In genomic region chr7:18693401-18693800, GRCh38 we compare ENCODE assay signal across 8 cellular contexts.
DNase-seq lines count a peak whose midpoint lies in the region; ATAC-seq and TF ChIP-seq lines count a peak whose summit lies in the region.

No MANE protein-coding gene starts in this region.

- H3K36me3 ChIP-seq in HCT116 (ENCODE audit: control insufficient read depth in 1 of 2, insufficient read depth in 2 of 2, low read length in 2 of 2) (no peaks in the 10 kb centered on the region), SJCRH30 (no peaks in the 10 kb centered on the region), subcutaneous abdominal adipose tissue (ENCODE audit: control insufficient read depth in 5 of 5, insufficient read depth in 5 of 5, low read length in 5 of 5) (no peaks in the 10 kb centered on the region)

- TF ChIP-seq CTCF in HCT116 (IDR thresholded peaks at IDR 0.05 in 2 of 3, conservative IDR thresholded peaks at IDR 0.05 in 1 of 3; ENCODE audit: borderline replicate concordance in 1 of 3, insufficient read depth in 1 of 3, low read depth in 2 of 3, low read length in 2 of 3) (peak; percentile 38 to 63 (median 53); a peak in 5 of 6 replicates), foreskin keratinocyte (conservative IDR thresholded peaks at IDR 0.05) (peak; percentile 76)

- no peaks in the 10 kb centered on the region for H3K36me3 Mint-ChIP-seq in activated CD4-positive, alpha-beta memory T cell treated with anti-CD3 and anti-CD28 coated beads for 36 hours

- no peaks in the 10 kb centered on the region for H3K4me1 Mint-ChIP-seq in activated CD4-positive, alpha-beta memory T cell treated with anti-CD3 and anti-CD28 coated beads for 36 hours (ENCODE audit: low read depth)

- H4K20me1 ChIP-seq in HCT116 (ENCODE audit: insufficient read depth): no peaks in the 10 kb centered on the region

- H3K4me3 ChIP-seq in HCT116 (replicated peaks in 1 of 2; ENCODE audit: low read depth in 1 of 2, low read length in 2 of 2): no peak overlapping the region
- H3K4me3 ChIP-seq in SJCRH30: no peak overlapping the region
- H3K4me3 ChIP-seq in subcutaneous abdominal adipose tissue (ENCODE audit: low read depth in 1 of 5, low read length in 5 of 5): no peak overlapping the region

- no peaks in the 10 kb centered on the region for H3K27me3 Mint-ChIP-seq in activated CD4-positive, alpha-beta memory T cell treated with anti-CD3 and anti-CD28 coated beads for 36 hours

- no peaks in the 10 kb centered on the region for H3K9me3 ChIP-seq in HCT116 (ENCODE audit: control insufficient read depth in 1 of 2, insufficient read depth in 1 of 2, low read depth in 1 of 2, low read length in 2 of 2)
- no peaks in the 10 kb centered on the region for H3K9me3 ChIP-seq in SJCRH30 (replicated peaks)
- no peaks in the 10 kb centered on the region for H3K9me3 ChIP-seq in subcutaneous abdominal adipose tissue (ENCODE audit: control insufficient read depth in 5 of 5, low read length in 5 of 5)

- POLR2A ChIA-PET in HCT116 (lab: Charles Lee): no interaction called here
- POLR2A ChIA-PET in activated CD4-positive, alpha-beta memory T cell treated with anti-CD3 and anti-CD28 coated beads for 36 hours (lab: Charles Lee): no interaction called here

- no peaks in the 10 kb centered on the region for H3K4me1 ChIP-seq in HCT116 (ENCODE audit: control insufficient read depth in 1 of 2, insufficient read depth in 2 of 2, low read length in 2 of 2)
- no peaks in the 10 kb centered on the region for H3K4me1 ChIP-seq in SJCRH30
- no peaks in the 10 kb centered on the region for H3K4me1 ChIP-seq in foreskin keratinocyte
- H3K4me1 ChIP-seq in subcutaneous abdominal adipose tissue (ENCODE audit: control insufficient read depth in 5 of 5, insufficient read depth in 5 of 5, low read length in 5 of 5): peaks cover 0 to 6% (median 0%) of the 10 kb centered on the region in 5 donors

- intact Hi-C loops in HCT116 (cut with micrococcal nuclease): loop anchor here (5.0 to 10.0 kb wide), 2 partner anchors 749 to 971 kb away; no protein-coding TSS in a partner anchor
- intact Hi-C loops in activated CD4-positive, alpha-beta memory T cell treated with anti-CD3 and anti-CD28 coated beads for 36 hours (cut with micrococcal nuclease): no loop called here

- H3K4me3 Mint-ChIP-seq in activated CD4-positive, alpha-beta memory T cell treated with anti-CD3 and anti-CD28 coated beads for 36 hours: no peak overlapping the region

- H2AFZ ChIP-seq in HCT116 (ENCODE audit: low read depth, low read length, poor library complexity, severe bottlenecking): peak overlapping the region; percentile 63

- peak; percentile 16 for DNase-seq in HCT116 (ENCODE audit: low read depth, low spot score)
- DNase-seq in SJCRH30: peak; percentile 31 to 69
- peak; percentile 17 to 44 for DNase-seq in foreskin keratinocyte
- DNase-seq in activated T-cell treated with anti-CD3 and anti-CD28 coated beads, Interleukin-2, amount 50 U/mL, for 48 hours: no peak
- no peak for DNase-seq in activated CD4-positive, alpha-beta memory T cell treated with anti-CD3 and anti-CD28 coated beads for 36 hours

- no peaks in the 10 kb centered on the region for H3K79me2 ChIP-seq in HCT116 (ENCODE audit: insufficient read depth, low read length)

- CTCF ChIA-PET in HCT116 (lab: Charles Lee): interaction anchor here (0.8 to 1.3 kb wide), 8 partner anchors 18 to 972 kb away, joined by 3 to 6 read pairs (median 4); no protein-coding TSS in a partner anchor
- CTCF ChIA-PET in activated CD4-positive, alpha-beta memory T cell treated with anti-CD3 and anti-CD28 coated beads for 36 hours (lab: Charles Lee): no interaction called here

- no peaks in the 10 kb centered on the region for H3K9me2 ChIP-seq in HCT116 (ENCODE audit: insufficient read depth)

- no peak overlapping the region for H3K4me2 ChIP-seq in HCT116 (ENCODE audit: low read length)

- BruUV-seq in HCT116 (replicated peaks; lab: Mats Ljungman, UMichigan): no TSS peak

- no peak overlapping the region for H3K27ac ChIP-seq in HCT116 (ENCODE audit: low read depth, low read length)
- H3K27ac ChIP-seq in SJCRH30: no peak overlapping the region
- no peak overlapping the region for H3K27ac ChIP-seq in foreskin keratinocyte
- H3K27ac ChIP-seq in subcutaneous abdominal adipose tissue (ENCODE audit: low read depth, low read length): peak overlapping the region; percentile 51

- ATAC-seq in HCT116: peak; percentile 74
- ATAC-seq in foreskin keratinocyte: peak; percentile 66
- ATAC-seq in GM19035 (IDR thresholded peaks at IDR 0.05; ENCODE audit: unreplicated experiment): no peak
- no peak for ATAC-seq in GM18868 (IDR thresholded peaks at IDR 0.05; ENCODE audit: unreplicated experiment)

- H3K9ac ChIP-seq in HCT116 (ENCODE audit: low read length) (no peak overlapping the region), subcutaneous abdominal adipose tissue (ENCODE audit: low read length in 5 of 5) (no peak overlapping the region)

- no peaks in the 10 kb centered on the region for H3K9me3 Mint-ChIP-seq in activated CD4-positive, alpha-beta memory T cell treated with anti-CD3 and anti-CD28 coated beads for 36 hours

- RAD21 ChIA-PET in HCT116 (lab: Charles Lee; ENCODE audit: low non-redundant PET in 1 of 2, low total read pairs in 2 of 2, uncharacterized antibody in 2 of 2, unreplicated experiment in 2 of 2): no interaction called here

- H3K27me3 ChIP-seq in HCT116 (ENCODE audit: insufficient read depth, low read length): no peaks in the 10 kb centered on the region
- no peaks in the 10 kb centered on the region for H3K27me3 ChIP-seq in SJCRH30
- no peaks in the 10 kb centered on the region for H3K27me3 ChIP-seq in foreskin keratinocyte
- no peaks in the 10 kb centered on the region for H3K27me3 ChIP-seq in subcutaneous abdominal adipose tissue (ENCODE audit: control insufficient read depth in 5 of 5, insufficient read depth in 4 of 5, low read length in 5 of 5)

- peak; percentile 67 for TF ChIP-seq RAD21 in HCT116 (IDR thresholded peaks at IDR 0.05; ENCODE audit: low read depth)

- no peak overlapping the region for H3K27ac Mint-ChIP-seq in activated CD4-positive, alpha-beta memory T cell treated with anti-CD3 and anti-CD28 coated beads for 36 hours

- TF ChIP-seq POLR2A in HCT116 (IDR thresholded peaks at IDR 0.05; ENCODE audit: borderline replicate concordance, extremely low read depth, insufficient read depth, insufficient read length): no peak

TF ChIP-seq in HCT116, 20 proteins besides CTCF, POLR2A, EP300 and RAD21:
- TF ChIP-seq EZH2 (IDR thresholded peaks at IDR 0.05): no peak
- TF ChIP-seq JUND (IDR thresholded peaks at IDR 0.05): no peak
- no peak for TF ChIP-seq MAX (IDR thresholded peaks at IDR 0.05)
- TF ChIP-seq CEBPB (IDR thresholded peaks at IDR 0.05; ENCODE audit: low read depth): no peak
- TF ChIP-seq CBX3 (IDR thresholded peaks at IDR 0.05; ENCODE audit: low read depth): no peak
- no peak for TF ChIP-seq ATF3 (IDR thresholded peaks at IDR 0.05)
- TF ChIP-seq FOSL1 (IDR thresholded peaks at IDR 0.05; ENCODE audit: low read depth): no peak
- no peak for TF ChIP-seq ZBTB33 (IDR thresholded peaks at IDR 0.05; ENCODE audit: extremely low read depth, insufficient replicate concordance, low read length)
- no peak for TF ChIP-seq SRF (IDR thresholded peaks at IDR 0.05; ENCODE audit: low read depth)
- TF ChIP-seq SP1 (IDR thresholded peaks at IDR 0.05; ENCODE audit: low read depth): no peak
- no peak for TF ChIP-seq EGR1 (IDR thresholded peaks at IDR 0.05; ENCODE audit: low read depth)
- TF ChIP-seq YY1 (IDR thresholded peaks at IDR 0.05; ENCODE audit: extremely low read depth, insufficient replicate concordance, low read depth, low read length): no peak
- TF ChIP-seq EZH2phosphoT487 (IDR thresholded peaks at IDR 0.05; ENCODE audit: borderline replicate concordance): no peak
- TF ChIP-seq TCF7L2 (IDR thresholded peaks at IDR 0.05; ENCODE audit: borderline replicate concordance, extremely low read depth, insufficient read depth, insufficient read length): no peak
- TF ChIP-seq ELF1 (IDR thresholded peaks at IDR 0.05; ENCODE audit: borderline replicate concordance, low read depth): no peak
- no peak for TF ChIP-seq POLR2AphosphoS5 (IDR thresholded peaks at IDR 0.05; ENCODE audit: low read depth, low read length)
- no peak for TF ChIP-seq ZNF274 (IDR thresholded peaks at IDR 0.05; ENCODE audit: low read depth, low read length)
- no peak for TF ChIP-seq SIN3A (IDR thresholded peaks at IDR 0.05; ENCODE audit: low read depth)

Comparison
In these comparisons a context has a peak if more than half of its experiments do, and no peak if none do; other contexts are left out.
1. ATAC-seq: peak in HCT116 (single experiment) and foreskin keratinocyte (single experiment); none in GM19035 (single experiment) and GM18868 (single experiment).
2. DNase-seq: peak in HCT116 (single experiment), SJCRH30 (2 of 2) and foreskin keratinocyte (2 of 2); none in activated T-cell treated with anti-CD3 and anti-CD28 coated beads, Interleukin-2, amount 50 U/mL, for 48 hours (0 of 2) and activated CD4-positive, alpha-beta memory T cell treated with anti-CD3 and anti-CD28 coated beads for 36 hours (single experiment).